1 cellular context compared by ENCODE assay signal in the genomic region with DNA sequence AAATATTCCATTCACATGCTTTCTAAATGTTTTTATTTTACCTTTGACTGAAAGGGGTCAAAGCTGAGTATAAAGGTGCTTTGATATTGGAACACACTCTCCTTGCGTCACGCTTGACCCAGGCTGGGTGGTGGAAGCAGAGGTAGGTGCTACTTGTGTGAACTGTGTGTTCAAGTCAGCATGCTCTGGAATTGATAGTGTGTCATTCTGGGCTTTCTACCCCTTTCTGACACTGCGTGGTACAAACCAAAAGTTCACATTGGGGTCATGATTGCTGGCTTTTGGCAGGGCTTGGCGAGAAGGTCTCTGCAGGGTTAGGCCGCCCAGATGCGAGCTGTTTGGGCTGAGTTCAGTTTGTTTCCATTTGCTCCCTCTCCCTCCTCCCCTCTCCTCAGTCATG.
TF ChIP-seq lines count a peak whose summit lies in the region.

No MANE protein-coding gene starts in this region.

TF ChIP-seq in H1, 55 proteins besides CTCF, POLR2A, EP300 and RAD21 (continued from another document):
- TF ChIP-seq SRF (IDR thresholded peaks at IDR 0.05; ENCODE audit: low read depth, low read length) (no peak), FOSL1 (IDR thresholded peaks at IDR 0.05; ENCODE audit: insufficient read depth, low read depth, low read length) (no peak), CHD1 (IDR thresholded peaks at IDR 0.05; ENCODE audit: low read depth, low read length) (no peak), RBBP5 (IDR thresholded peaks at IDR 0.05; ENCODE audit: borderline replicate concordance, low read depth, low read length) (no peak), HDAC2 (IDR thresholded peaks at IDR 0.05; ENCODE audit: borderline replicate concordance in 1 of 2, low read depth in 2 of 2, low read length in 2 of 2) (no peak), KDM5A (IDR thresholded peaks at IDR 0.05; ENCODE audit: low read length) (no peak), SIRT6 (IDR thresholded peaks at IDR 0.05; ENCODE audit: low read length) (no peak), BCL11A (IDR thresholded peaks at IDR 0.05; ENCODE audit: low read depth in 2 of 2, low read length in 2 of 2) (no peak)
TF ChIP-seq in H1: peak in this region for 0.
